1 cellular context compared by ENCODE assay signal in genomic region chr9:16773617-16774016, GRCh38.
TF ChIP-seq lines count a peak whose summit lies in the region.

No MANE protein-coding gene starts in this region.

TF ChIP-seq in WTC11, 78 proteins besides CTCF, POLR2A, EP300 and RAD21 (continued from another document):
- no peak for TF ChIP-seq MLX (CRISPR knock-in tag; IDR thresholded peaks at IDR 0.05)
- no peak for TF ChIP-seq E2F5 (CRISPR knock-in tag; IDR thresholded peaks at IDR 0.05)
- no peak for TF ChIP-seq ZNF138 (CRISPR knock-in tag; conservative IDR thresholded peaks at IDR 0.05)
- TF ChIP-seq TCF7 (CRISPR knock-in tag; IDR thresholded peaks at IDR 0.05; ENCODE audit: low read depth), result no peak
- no peak for TF ChIP-seq SP1 (CRISPR knock-in tag; conservative IDR thresholded peaks at IDR 0.05)
- no peak for TF ChIP-seq FOXP4 (CRISPR knock-in tag; IDR thresholded peaks at IDR 0.05)
- no peak for TF ChIP-seq NFE2L1 (CRISPR knock-in tag; IDR thresholded peaks at IDR 0.05)
